ENCODE assay signal across 27 cellular contexts in genomic region chr11:11814614-11815452, GRCh38. TPM values are rescaled to one million over a fixed set of nuclear protein-coding genes. Genes with fewer than 3 reads are reported as not detected.
A peak's percentile ranks its signal among the peaks of the same experiment; 100 is the strongest.
DNase-seq lines count a peak whose midpoint lies in the region; ATAC-seq, FAIRE-seq and TF ChIP-seq lines count a peak whose summit lies in the region.
"Had no signal": no experiment of that assay in that cellular context is flagged by ENCODE, and none has a peak within 500 bp of the region (broad histone marks: within the 10 kb centered on the region; RNA-seq: fewer than 3 reads in every experiment).

No MANE protein-coding gene starts in this region.

- H3K9me1 ChIP-seq in K562 (ENCODE audit: control insufficient read depth, insufficient read depth, low read length) = no peaks in the 10 kb centered on the region

- peak in 1 of 2 experiments; percentile 8; a peak in 1 of 4 replicates for TF ChIP-seq RAD21 in K562 (CRISPR knock-in tag; conservative IDR thresholded peaks at IDR 0.05 in 1 of 2, IDR thresholded peaks at IDR 0.05 in 1 of 2)

- peaks cover 5% of the 10 kb centered on the region for H3K27me3 Mint-ChIP-seq in nephron (ENCODE audit: low read depth)
- H3K27me3 Mint-ChIP-seq in effector memory CD8-positive, alpha-beta T cell = peaks cover 16 to 26% of the 10 kb centered on the region in 2 donors
- H3K27me3 Mint-ChIP-seq: type B pancreatic cell had no signal

- no peaks in the 10 kb centered on the region for H3K27me3 ChIP-seq in K562 (ENCODE audit: control insufficient read depth in 2 of 2, insufficient read depth in 2 of 2, low read length in 2 of 2)
- H3K27me3 ChIP-seq: BLaER1 treated with 17β-estradiol and CSF1 and Interleukin-3, amounts not matched to agents 10 nM and 100 nM; body of pancreas had no signal

- H3K4me3 Mint-ChIP-seq in nephron = no peak overlapping the region
- H3K4me3 Mint-ChIP-seq in effector memory CD8-positive, alpha-beta T cell = no peak overlapping the region
- H3K4me3 Mint-ChIP-seq: stimulated activated memory B cell treated with anti-CD40 and anti-IgM and Interleukin-4, amounts not matched to agents 10 μg/mL and 1 μg/mL and 100 μg/mL, for 72 hours; type B pancreatic cell had no signal

- H3K4me2 ChIP-seq in K562 (ENCODE audit: insufficient read depth, low read length) = peak overlapping the region; percentile 50
- H3K4me2 ChIP-seq: BLaER1 treated with 17β-estradiol and CSF1 and Interleukin-3, amounts not matched to agents 10 nM and 100 nM had no signal

- TF ChIP-seq EP300 in K562 (IDR thresholded peaks at IDR 0.05; ENCODE audit: low read length) = peak; percentile 51; the same call in 1 of the 2 replicates

- no peaks in the 10 kb centered on the region for H3K36me3 Mint-ChIP-seq in nephron (ENCODE audit: low read depth)
- H3K36me3 Mint-ChIP-seq in effector memory CD8-positive, alpha-beta T cell (ENCODE audit: insufficient read depth) = peaks cover 4% of the 10 kb centered on the region
- H3K36me3 Mint-ChIP-seq: stimulated activated memory B cell treated with anti-CD40 and anti-IgM and Interleukin-4, amounts not matched to agents 10 μg/mL and 1 μg/mL and 100 μg/mL, for 72 hours; type B pancreatic cell had no signal

- TF ChIP-seq CTCF in K562 (IDR thresholded peaks at IDR 0.05 in 2 of 3, conservative IDR thresholded peaks at IDR 0.05 in 1 of 3; ENCODE audit: insufficient read depth in 2 of 3, low read depth in 1 of 3, low read length in 3 of 3) (no peak), nephron (IDR thresholded peaks at IDR 0.05; ENCODE audit: unreplicated experiment in 3 of 3) (no peak)

- H3K27ac ChIP-seq in K562 (ENCODE audit: extremely low read depth, low read depth, low read length) = peak overlapping the region; percentile 51
- H3K27ac ChIP-seq: BLaER1 treated with 17β-estradiol and CSF1 and Interleukin-3, amounts not matched to agents 10 nM and 100 nM; body of pancreas; epithelial cell of prostate; parathyroid adenoma; RWPE1 had no signal

- peak; percentile 49 for ATAC-seq in K562
- no peak for ATAC-seq in effector memory CD8-positive, alpha-beta T cell (replicated peaks)
- ATAC-seq: body of pancreas; right cardiac atrium; stimulated activated memory B cell treated with anti-CD40 and anti-IgM and Interleukin-4, amounts not matched to agents 10 μg/mL and 1 μg/mL and 100 μg/mL, for 72 hours had no signal

- H4K20me1 ChIP-seq in K562 (replicated peaks; ENCODE audit: control insufficient read depth, insufficient read depth, low read length) = no peaks in the 10 kb centered on the region
- H4K20me1 ChIP-seq: BLaER1 treated with 17β-estradiol and CSF1 and Interleukin-3, amounts not matched to agents 10 nM and 100 nM had no signal

- in situ Hi-C loops in K562 (cut with MboI) = loop anchor here (10.0 kb wide), 1 partner anchor 470 kb away; no protein-coding TSS in a partner anchor

- H3K4me1 Mint-ChIP-seq in nephron = peaks cover 10% of the 10 kb centered on the region
- H3K4me1 Mint-ChIP-seq in effector memory CD8-positive, alpha-beta T cell (ENCODE audit: low read depth in 2 of 2) = no peaks in the 10 kb centered on the region
- H3K4me1 Mint-ChIP-seq: stimulated activated memory B cell treated with anti-CD40 and anti-IgM and Interleukin-4, amounts not matched to agents 10 μg/mL and 1 μg/mL and 100 μg/mL, for 72 hours had no signal

- peak; percentile 44 for FAIRE-seq in K562 (lab: Jason Lieb, UNC)
- FAIRE-seq: kidney, TTC549 had no signal

- peak; percentile 90 for DNase-seq in DMS53 treated with DMSO at 0.1 percent for 48 hours (lab: John Stamatoyannopoulos, UW; ENCODE audit: unreplicated experiment)
- peak; percentile 55 for DNase-seq in NCI-H146 (lab: John Stamatoyannopoulos, UW)
- DNase-seq in K562 (ENCODE audit: extremely low read depth in 1 of 4, low spot score in 3 of 4) = peak; percentile 16 to 59 (median 24)
- no peak for DNase-seq in retina
- no peak for DNase-seq in amniotic stem cell (lab: John Stamatoyannopoulos, UW)
- no peak for DNase-seq in effector memory CD8-positive, alpha-beta T cell
- DNase-seq: activated CD4-positive, alpha-beta T cell treated with anti-CD3 and anti-CD28 coated beads for 48 hours; activated CD8-positive, alpha-beta memory T cell treated with anti-CD3 and anti-CD28 coated beads for 24 hours; body of pancreas; COR-L47; glutamatergic neuron; HCEC 1CT; KG1; kidney; NCI-H1436; NCI-H2107; right cardiac atrium; stimulated activated CD4-positive, alpha-beta T cell treated with anti-CD3 and anti-CD28 coated beads, Interleukin-4, amount 100 ng/mL, for 4 hours; substantia nigra had no signal

- no peak for TF ChIP-seq POLR2A in K562 (conservative IDR thresholded peaks at IDR 0.05)

- H3K9me3 Mint-ChIP-seq in nephron = no peaks in the 10 kb centered on the region
- no peaks in the 10 kb centered on the region for H3K9me3 Mint-ChIP-seq in effector memory CD8-positive, alpha-beta T cell
- H3K9me3 Mint-ChIP-seq: stimulated activated memory B cell treated with anti-CD40 and anti-IgM and Interleukin-4, amounts not matched to agents 10 μg/mL and 1 μg/mL and 100 μg/mL, for 72 hours had no signal

- no peak overlapping the region for H3K4me3 ChIP-seq in K562
- H3K4me3 ChIP-seq: BLaER1 treated with 17β-estradiol and CSF1 and Interleukin-3, amounts not matched to agents 10 nM and 100 nM; body of pancreas had no signal

- BruUV-seq in K562 (replicated peaks; lab: Mats Ljungman, UMichigan) = no TSS peak

- CTCF ChIA-PET in K562 (lab: Yijun Ruan, JAX; ENCODE audit: low intra/inter-chr PET ratio) = no interaction called here

- H2AFZ ChIP-seq in K562 (ENCODE audit: low read depth, low read length) = peak overlapping the region; percentile 90
- H2AFZ ChIP-seq: parathyroid adenoma had no signal

- WGBS in K562 (ENCODE audit: insufficient coverage, low coverage, missing lambda C conversion rate) = 28% methylated on average over 7 of the region's 7 CpGs

- POLR2A ChIA-PET in K562 (lab: Yijun Ruan, JAX) = interaction anchor here (0.6 kb wide), 1 partner anchor 1007 kb away, joined by 4 read pairs; no protein-coding TSS in a partner anchor

- H3K27ac Mint-ChIP-seq in nephron = peak overlapping the region; percentile 7 to 91 (median 83)
- no peak overlapping the region for H3K27ac Mint-ChIP-seq in effector memory CD8-positive, alpha-beta T cell
- H3K27ac Mint-ChIP-seq: stimulated activated memory B cell treated with anti-CD40 and anti-IgM and Interleukin-4, amounts not matched to agents 10 μg/mL and 1 μg/mL and 100 μg/mL, for 72 hours; type B pancreatic cell had no signal

- intact Hi-C loops in K562 (cut with micrococcal nuclease) = loop anchor here (2.0 kb wide), 1 partner anchor 26 kb away; the partner anchor contains the start of gene USP47

- H3K36me3 ChIP-seq in K562 (ENCODE audit: control insufficient read depth, insufficient read depth, low read length) = no peaks in the 10 kb centered on the region
- H3K36me3 ChIP-seq: BLaER1 treated with 17β-estradiol and CSF1 and Interleukin-3, amounts not matched to agents 10 nM and 100 nM had no signal

- peaks cover 8 to 29% of the 10 kb centered on the region in 2 experiments for H3K4me1 ChIP-seq in K562 (replicated peaks in 1 of 2; ENCODE audit: control insufficient read depth in 2 of 2, insufficient read depth in 2 of 2, low read length in 2 of 2)
- H3K4me1 ChIP-seq: BLaER1 treated with 17β-estradiol and CSF1 and Interleukin-3, amounts not matched to agents 10 nM and 100 nM; parathyroid adenoma had no signal

- no peaks in the 10 kb centered on the region for H3K9me3 ChIP-seq in K562 (replicated peaks; ENCODE audit: control insufficient read depth, insufficient read depth, low read depth, low read length)
- H3K9me3 ChIP-seq: body of pancreas had no signal

- H3K79me2 ChIP-seq in K562 (ENCODE audit: control insufficient read depth, insufficient read depth, low read length) = no peaks in the 10 kb centered on the region
- H3K79me2 ChIP-seq: parathyroid adenoma had no signal

- H3K9ac ChIP-seq in K562 (ENCODE audit: insufficient read depth in 1 of 2, low read depth in 2 of 2, low read length in 2 of 2) = peak overlapping the region in 1 of 2 experiments; percentile 21; a peak in 2 of 4 replicates
- H3K9ac ChIP-seq: BLaER1 treated with 17β-estradiol and CSF1 and Interleukin-3, amounts not matched to agents 10 nM and 100 nM; parathyroid adenoma had no signal

TF ChIP-seq in K562, 482 proteins besides CTCF, POLR2A, EP300 and RAD21 (continues in another document):
- TF ChIP-seq NR0B1 (IDR thresholded peaks at IDR 0.05; ENCODE audit: partially characterized antibody) (no peak), BHLHE40 (IDR thresholded peaks at IDR 0.05; ENCODE audit: low read length) (no peak), YY1 (IDR thresholded peaks at IDR 0.05; ENCODE audit: borderline replicate concordance in 1 of 3, control insufficient read depth in 1 of 3, extremely low read depth in 1 of 3, insufficient read depth in 3 of 3, insufficient read length in 1 of 3, insufficient replicate concordance in 2 of 3, low read depth in 1 of 3, low read length in 2 of 3) (peak in 1 of 3 experiments; percentile 73), PRMT5 (CRISPR knock-in tag; IDR thresholded peaks at IDR 0.05) (no peak)

RNA-seq across cellular contexts. Expression of gene USP47, which starts 26.9 kb away (rescaled TPM):
- total RNA-seq in K562 (2011; cell fraction: chromatin; rRNA removed; ENCODE audit: low replicate concordance) = 44.2 and 108 TPM in 2 replicates
- 19.7 and 22.7 TPM in 2 replicates for total RNA-seq in K562 (2011; cell fraction: nucleolus; rRNA removed)
- 41.9 and 49.6 TPM in 2 replicates for total RNA-seq in K562 (2011; cell fraction: nucleoplasm; rRNA removed)
- total RNA-seq in K562 (2014; rRNA removed) (51.7 and 53.2 TPM in 2 replicates), K562 (2014; rRNA removed; fragmentation: Illumina TruSeq; extraction: Trizol) (61.1 and 76.1 TPM in 2 replicates), K562 (2015; rRNA removed; fragmentation: Illumina TruSeq; extraction: Trizol) (61.8 and 63.6 TPM in 2 replicates), K562 (2021) (34.1 and 36.1 TPM in 2 replicates)
- polyA plus RNA-seq in K562 (2011; rRNA removed) (27.1 and 31.4 TPM in 2 replicates), K562 (2014; fragmentation: Illumina TruSeq; extraction: Trizol) (32.2 and 34.7 TPM in 2 replicates), K562 (2014; fragmentation: Nextera tagmentation; extraction: Ambion mirVana) (10 to 100 TPM; 13.1 to 16.4 TPM), K562 (2014; rRNA removed) (26.0 and 32.7 TPM in 2 replicates)
- 6.1 and 10.7 TPM in 2 replicates for polyA plus RNA-seq in K562 (2011; cell fraction: cytosol; rRNA removed)
- 23.1 and 30.6 TPM in 2 replicates for polyA plus RNA-seq in K562 (2011; cell fraction: nucleus; rRNA removed)
- 23.8 and 30.3 TPM in 2 replicates for polyA plus RNA-seq in K562 (2012)
- polyA minus RNA-seq in K562 (2011; rRNA and poly(A)+ RNA removed) = 84.5 and 90.5 TPM in 2 replicates
- 21.7 and 22.3 TPM in 2 replicates for polyA minus RNA-seq in K562 (2011; cell fraction: cytosol; rRNA and poly(A)+ RNA removed)
- 59.5 and 83.2 TPM in 2 replicates for polyA minus RNA-seq in K562 (2011; cell fraction: nucleus; rRNA and poly(A)+ RNA removed)

Comparison
In these comparisons a context has a peak if more than half of its experiments do, and no peak if none do; other contexts are left out.
1. DNase-seq: peak in DMS53 treated with DMSO at 0.1 percent for 48 hours (single experiment), NCI-H146 (single experiment) and K562 (4 of 4); none in retina (single experiment), amniotic stem cell (single experiment) and effector memory CD8-positive, alpha-beta T cell (0 of 3).
2. H3K27ac Mint-ChIP-seq: peak in nephron (3 of 3); none in effector memory CD8-positive, alpha-beta T cell (0 of 2).